Comparison of ENCODE assay signal across 26 cellular contexts in the genomic region with DNA sequence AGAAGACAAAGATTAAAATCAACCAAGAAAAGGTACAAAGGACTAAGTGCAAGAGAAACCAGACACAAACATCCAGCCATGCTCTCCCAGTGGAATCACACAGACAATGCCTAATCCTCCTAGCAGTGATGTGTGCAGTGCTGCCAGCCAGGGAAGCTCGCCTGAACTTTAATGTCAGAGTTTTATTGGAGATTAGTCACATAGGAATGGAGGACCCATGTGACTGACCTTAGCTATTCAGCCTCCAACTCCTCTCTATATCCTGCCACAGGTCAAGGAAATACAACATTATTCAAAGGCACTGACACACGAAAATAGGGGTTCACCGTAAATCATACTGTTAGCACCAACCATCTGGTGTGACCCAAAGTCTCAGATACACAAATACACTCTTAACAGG.
DNase-seq lines count a peak whose midpoint lies in the region; ATAC-seq, FAIRE-seq and TF ChIP-seq lines count a peak whose summit lies in the region.
"Had no signal": no experiment of that assay in that cellular context is flagged by ENCODE, and none has a peak within 500 bp of the region (broad histone marks: within the 10 kb centered on the region; RNA-seq: fewer than 3 reads in every experiment).

No MANE protein-coding gene starts in this region.

- H3K27me3 ChIP-seq in MG63, result no peaks in the 10 kb centered on the region
- H3K27me3 ChIP-seq in bronchial epithelial cell (ENCODE audit: control insufficient read depth, insufficient read depth, low read length), result no peaks in the 10 kb centered on the region
- H3K27me3 ChIP-seq: BLaER1, SJCRH30, spleen, upper lobe of left lung had no signal

- ATAC-seq in mucosa of descending colon (peak; percentile 93), GM21528 (IDR thresholded peaks at IDR 0.05; ENCODE audit: low FRiP score, unreplicated experiment) (no peak), GM21367 (IDR thresholded peaks at IDR 0.05; ENCODE audit: unreplicated experiment) (no peak)
- no peak for ATAC-seq in activated T-cell treated with anti-CD3 and anti-CD28 coated beads, Interleukin-2, amount 50 U/mL, for 4 hours
- ATAC-seq: natural killer cell treated with Interleukin-12 subunit alpha and Interleukin-12 subunit beta and Interleukin-15 and Interleukin-18, amount 100 ng/mL, for 72 hours had no signal

- H3K4me3 ChIP-seq in MG63 (no peak overlapping the region), bronchial epithelial cell (ENCODE audit: low read depth, low read length) (no peak overlapping the region), mucosa of descending colon (no peak overlapping the region)
- H3K4me3 ChIP-seq: BLaER1, prostate gland, SJCRH30, spleen, upper lobe of left lung had no signal

- no peak overlapping the region for H3K4me3 Mint-ChIP-seq in activated T-cell treated with anti-CD3 and anti-CD28 coated beads, Interleukin-2, amount 50 U/mL, for 4 hours
- H3K4me3 Mint-ChIP-seq: dendritic cell treated with granulocyte-macrophage colony-stimulating factor and Interleukin-4, amounts not matched to agents 40 ng/mL and 50 ng/mL, for 4 days; natural killer cell treated with Interleukin-12 subunit alpha and Interleukin-12 subunit beta and Interleukin-15 and Interleukin-18, amount 100 ng/mL, for 72 hours; stimulated activated naive CD8-positive, alpha-beta T cell treated with anti-CD3 and anti-CD28 coated beads, Interleukin-15, Interleukin-2, amounts not matched to agents 100 ng/mL and 50 ng/mL, for 24 hours had no signal

- no peaks in the 10 kb centered on the region for H3K36me3 ChIP-seq in MG63
- H3K36me3 ChIP-seq in bronchial epithelial cell (ENCODE audit: control insufficient read depth, insufficient read depth, low read length), result no peaks in the 10 kb centered on the region
- no peaks in the 10 kb centered on the region for H3K36me3 ChIP-seq in mucosa of descending colon (ENCODE audit: low read depth)
- H3K36me3 ChIP-seq: BLaER1, prostate gland, SJCRH30, spleen, upper lobe of left lung had no signal

- intact Hi-C loops in mucosa of descending colon (cut with DNase I, micrococcal nuclease), result no loop called here

- H3K9me3 ChIP-seq in MG63, result peaks cover 10% of the 10 kb centered on the region
- no peaks in the 10 kb centered on the region for H3K9me3 ChIP-seq in mucosa of descending colon
- H3K9me3 ChIP-seq: BLaER1, prostate gland, SJCRH30, upper lobe of left lung had no signal

- H3K9me3 Mint-ChIP-seq in activated T-cell treated with anti-CD3 and anti-CD28 coated beads, Interleukin-2, amount 50 U/mL, for 4 hours, result peaks cover 17% of the 10 kb centered on the region

- peak; percentile 95 for DNase-seq in A172 (ENCODE audit: low spot score)
- DNase-seq in MG63, result peak; percentile 84
- peak; percentile 8 for DNase-seq in bronchial epithelial cell (ENCODE audit: low read depth)
- no peak for DNase-seq in mucosa of descending colon
- no peak for DNase-seq in MV-4-11 (lab: John Stamatoyannopoulos, UW)
- DNase-seq in activated T-cell treated with anti-CD3 and anti-CD28 coated beads, Interleukin-2, amount 50 U/mL, for 4 hours, result no peak
- DNase-seq: activated effector memory CD4-positive, alpha-beta T cell treated with anti-CD3 and anti-CD28 coated beads, Interleukin-2, amount 50 U/mL, for 16 hours; Calu3; HCEC 1CT; hypothalamus; NCI-H1417; NCI-H524 treated with DMSO at 0.1 percent for 48 hours; SJCRH30; spleen; stimulated activated CD4-positive, alpha-beta T cell treated with anti-CD3 and anti-CD28 coated beads, Interleukin-4, amount 100 ng/mL, for 24 hours; T-helper 1 cell; upper lobe of left lung had no signal

- no peak for TF ChIP-seq CTCF in bronchial epithelial cell (IDR thresholded peaks at IDR 0.05; ENCODE audit: insufficient read depth, low read length, severe bottlenecking)
- TF ChIP-seq CTCF in mucosa of descending colon (IDR thresholded peaks at IDR 0.05), result no peak

- no peaks in the 10 kb centered on the region for H3K4me1 Mint-ChIP-seq in activated T-cell treated with anti-CD3 and anti-CD28 coated beads, Interleukin-2, amount 50 U/mL, for 4 hours (ENCODE audit: low read depth)

- no peaks in the 10 kb centered on the region for H3K4me1 ChIP-seq in mucosa of descending colon (ENCODE audit: low read depth)
- H3K4me1 ChIP-seq: BLaER1, prostate gland, SJCRH30, spleen, upper lobe of left lung had no signal

- H3K36me3 Mint-ChIP-seq in activated T-cell treated with anti-CD3 and anti-CD28 coated beads, Interleukin-2, amount 50 U/mL, for 4 hours (ENCODE audit: insufficient read depth), result no peaks in the 10 kb centered on the region
- H3K36me3 Mint-ChIP-seq: natural killer cell treated with Interleukin-12 subunit alpha and Interleukin-12 subunit beta and Interleukin-15 and Interleukin-18, amount 100 ng/mL, for 72 hours had no signal

- FAIRE-seq in bronchial epithelial cell (lab: Jason Lieb, UNC), result no peak
- FAIRE-seq: A204.1, islet of Langerhans had no signal

- H3K27me3 Mint-ChIP-seq in activated T-cell treated with anti-CD3 and anti-CD28 coated beads, Interleukin-2, amount 50 U/mL, for 4 hours (ENCODE audit: low read depth), result no peaks in the 10 kb centered on the region
- H3K27me3 Mint-ChIP-seq: dendritic cell treated with granulocyte-macrophage colony-stimulating factor and Interleukin-4, amounts not matched to agents 40 ng/mL and 50 ng/mL, for 4 days; natural killer cell treated with Interleukin-12 subunit alpha and Interleukin-12 subunit beta and Interleukin-15 and Interleukin-18, amount 100 ng/mL, for 72 hours; stimulated activated naive CD8-positive, alpha-beta T cell treated with anti-CD3 and anti-CD28 coated beads, Interleukin-15, Interleukin-2, amounts not matched to agents 100 ng/mL and 50 ng/mL, for 24 hours had no signal

Comparison
In these comparisons a context has a peak if more than half of its experiments do, and no peak if none do; other contexts are left out.
1. DNase-seq: peak in A172 (single experiment), MG63 (single experiment) and bronchial epithelial cell (single experiment); none in mucosa of descending colon (0 of 3), MV-4-11 (single experiment) and activated T-cell treated with anti-CD3 and anti-CD28 coated beads, Interleukin-2, amount 50 U/mL, for 4 hours (single experiment).